In the genomic region with DNA sequence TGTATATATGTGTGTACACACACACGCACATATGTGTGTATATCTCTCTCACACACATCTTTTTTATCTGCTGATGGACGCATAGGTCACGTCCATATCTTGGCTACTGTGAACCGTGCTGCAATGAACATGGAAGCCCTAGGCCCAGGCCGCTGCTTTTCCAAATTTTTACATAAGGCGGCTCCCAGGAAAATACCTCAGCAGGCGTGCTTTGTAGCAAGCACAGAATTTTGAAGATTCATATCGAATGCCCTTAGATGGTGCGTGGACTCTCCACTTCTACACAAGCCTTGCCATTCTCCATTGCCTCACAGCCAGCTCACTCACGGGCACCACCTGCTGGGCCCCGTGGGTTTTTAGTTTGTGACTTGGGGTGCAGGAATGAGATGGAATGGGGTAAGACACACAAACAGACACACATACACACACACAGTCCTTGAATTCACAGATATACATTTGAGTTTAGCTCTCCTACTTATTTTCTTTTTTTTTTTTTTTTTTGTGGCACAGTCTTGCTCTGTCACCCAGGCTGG, we compare ENCODE assay signal across 14 cellular contexts. TPM values are rescaled to one million over a fixed set of nuclear protein-coding genes. Genes with fewer than 3 reads are reported as not detected.
DNase-seq lines count a peak whose midpoint lies in the region; TF ChIP-seq lines count a peak whose summit lies in the region.
"Had no signal": no experiment of that assay in that cellular context is flagged by ENCODE, and none has a peak within 500 bp of the region (broad histone marks: within the 10 kb centered on the region; RNA-seq: fewer than 3 reads in every experiment).

No MANE protein-coding gene starts in this region.

- no peak overlapping the region for H3K4me2 ChIP-seq in MM.1S (ENCODE audit: low read depth, low read length)

- H3K4me3 ChIP-seq in MM.1S (ENCODE audit: low read length) (no peak overlapping the region), tibial nerve (no peak overlapping the region)
- no peak overlapping the region for H3K4me3 ChIP-seq in effector memory CD4-positive, alpha-beta T cell (ENCODE audit: insufficient read depth, low read depth, low read length, poor library complexity, severe bottlenecking)

- H3K27me3 ChIP-seq in MM.1S (replicated peaks; ENCODE audit: insufficient read depth, low read length) (0 out of 2 replicates have a peak, but pooled peaks cover 5% of the 10 kb centered on the region), tibial nerve (no peaks in the 10 kb centered on the region)
- no peaks in the 10 kb centered on the region for H3K27me3 ChIP-seq in effector memory CD4-positive, alpha-beta T cell (replicated peaks; ENCODE audit: control insufficient read depth, insufficient read depth, low read length, poor library complexity, severe bottlenecking)

- H3K9me2 ChIP-seq in MM.1S (replicated peaks; ENCODE audit: insufficient read depth, low read length) = no peaks in the 10 kb centered on the region

- WGBS in tibial nerve, 2 donors = 96 to 98% methylated on average over 11 of the region's 11 CpGs

- no peak overlapping the region for H2AFZ ChIP-seq in MM.1S (ENCODE audit: low read length)

- TF ChIP-seq POLR2A in tibial nerve (IDR thresholded peaks at IDR 0.05) = no peak

- H3K9ac ChIP-seq in MM.1S (ENCODE audit: low read length) = no peak overlapping the region

- H3K79me2 ChIP-seq in MM.1S (ENCODE audit: low read length) = no peaks in the 10 kb centered on the region

- H3K36me3 ChIP-seq in MM.1S (replicated peaks; ENCODE audit: insufficient read depth, low read length) (no peaks in the 10 kb centered on the region), tibial nerve (peaks cover 0 to 30% (median 0%) of the 10 kb centered on the region in 3 donors)
- no peaks in the 10 kb centered on the region for H3K36me3 ChIP-seq in effector memory CD4-positive, alpha-beta T cell (ENCODE audit: control insufficient read depth, insufficient read depth, low read length)

- no peaks in the 10 kb centered on the region for H3F3A ChIP-seq in MM.1S (ENCODE audit: insufficient read depth, low read length)

- TF ChIP-seq CTCF in 22Rv1 (IDR thresholded peaks at IDR 0.05) (peak; percentile 26), GM12873 (IDR thresholded peaks at IDR 0.05; ENCODE audit: insufficient read depth, low read depth, low read length, missing control alignments) (peak; percentile 41), MM.1S (IDR thresholded peaks at IDR 0.05; ENCODE audit: low read length) (peak; percentile 31; the same call in 1 of the 2 replicates), tibial nerve (IDR thresholded peaks at IDR 0.05) (no peak)

- H3K4me1 ChIP-seq in MM.1S (ENCODE audit: low read length) (no peaks in the 10 kb centered on the region), tibial nerve (no peaks in the 10 kb centered on the region)
- H3K4me1 ChIP-seq in effector memory CD4-positive, alpha-beta T cell (ENCODE audit: control insufficient read depth, insufficient read depth, low read length, poor library complexity, severe bottlenecking) = no peaks in the 10 kb centered on the region

- no peak for TF ChIP-seq EP300 in tibial nerve (IDR thresholded peaks at IDR 0.05)

- no peaks in the 10 kb centered on the region for H4K20me1 ChIP-seq in MM.1S (ENCODE audit: insufficient read depth, low read length)

- no peak overlapping the region for H3K27ac ChIP-seq in 22Rv1
- no peak overlapping the region for H3K27ac ChIP-seq in MM.1S (ENCODE audit: low read length)
- H3K27ac ChIP-seq in tibial nerve = no peak overlapping the region
- H3K27ac ChIP-seq in effector memory CD4-positive, alpha-beta T cell (ENCODE audit: insufficient read depth, low read length, poor library complexity, severe bottlenecking) = no peak overlapping the region

- in situ Hi-C loops in SK-MEL-5 (cut with HindIII; ENCODE audit: low pct_unique_long_range_greater_than_20kb, low sequenced_read_pairs) = no loop called here

- DNase-seq in MM.1S (no peak), SK-MEL-5 (ENCODE audit: low read depth, low spot score) (peak; percentile 41), tibial nerve (ENCODE audit: low spot score in 2 of 2) (no peak), DMS153 treated with DMSO at 0.1 percent for 48 hours (lab: John Stamatoyannopoulos, UW; ENCODE audit: unreplicated experiment) (no peak)
- DNase-seq in activated naive CD4-positive, alpha-beta T cell treated with Interleukin-2 at 50 U/mL for 16 hours = no peak
- DNase-seq in effector memory CD4-positive, alpha-beta T cell = no peak
- DNase-seq: Caco-2, H7, NCI-H1092, NCI-H2107, NCI-H345, T1000 had no signal

- H3K9me3 ChIP-seq in MM.1S (replicated peaks; ENCODE audit: insufficient read depth, low read length) = no peaks in the 10 kb centered on the region
- H3K9me3 ChIP-seq in tibial nerve = peaks cover 0 to 16% (median 0%) of the 10 kb centered on the region in 4 donors
- H3K9me3 ChIP-seq in effector memory CD4-positive, alpha-beta T cell (ENCODE audit: control insufficient read depth, low read length) = peaks cover 5% of the 10 kb centered on the region

RNA-seq across cellular contexts. Expression of a gene that starts 57.9 kb away (rescaled TPM):
- 0.55 TPM in 1 of 2 replicates, not detected in the other for total RNA-seq in SK-MEL-5 (2014; rRNA removed; shearing (Covaris generic))
- 0.43 TPM in 1 of 2 replicates, not detected in the other for polyA plus RNA-seq in SK-MEL-5 (2015; cell fraction: cytosol; rRNA removed)
- 1.0 and 2.1 TPM in 2 replicates for polyA plus RNA-seq in SK-MEL-5 (2015; cell fraction: nucleus; rRNA removed)
- total RNA-seq in tibial nerve = 1 to 10 TPM in 2 of 4 donors, under 1 TPM in 1, not detected in 1; 0.42 to 6.0 (median 1.5) TPM

Comparison
In these comparisons a context has a peak if more than half of its experiments do, and no peak if none do; other contexts are left out.
1. CTCF ChIP-seq: peak in 22Rv1 (single experiment), GM12873 (single experiment) and MM.1S (single experiment); none in tibial nerve (0 of 5).